Comparison of ENCODE assay signal across 18 cellular contexts in the genomic region with DNA sequence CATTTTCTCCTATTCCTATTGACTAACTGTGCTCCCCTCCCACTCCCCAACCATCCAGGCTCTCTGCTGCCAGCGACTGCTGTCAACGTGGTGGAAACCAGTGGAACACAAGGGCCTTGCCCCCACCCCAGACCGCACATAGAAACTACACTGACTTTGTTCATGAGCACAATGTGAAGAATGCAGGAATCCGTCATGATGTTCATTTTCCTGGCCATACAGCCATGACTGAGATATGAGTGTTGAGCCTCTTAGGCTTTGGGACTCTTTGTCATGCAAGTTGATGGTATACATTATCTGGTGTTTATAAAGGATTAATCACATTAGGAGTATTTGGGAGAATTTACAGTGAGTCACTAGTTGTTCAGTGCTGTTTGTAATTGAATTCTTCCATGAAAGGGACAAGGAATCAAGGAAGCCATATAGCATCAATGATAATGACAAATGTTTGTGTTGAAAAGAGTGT.
DNase-seq lines count a peak whose midpoint lies in the region; ATAC-seq, FAIRE-seq and TF ChIP-seq lines count a peak whose summit lies in the region.
"Had no signal": no experiment of that assay in that cellular context is flagged by ENCODE, and none has a peak within 500 bp of the region (broad histone marks: within the 10 kb centered on the region; RNA-seq: fewer than 3 reads in every experiment).

No MANE protein-coding gene starts in this region.

- no peak for TF ChIP-seq POLR2A in H54 (IDR thresholded peaks at IDR 0.05; ENCODE audit: low read depth, low read length)

- peak overlapping the region; percentile 15; the same call in 1 of the 2 replicates for H3K4me3 ChIP-seq in ACC112 (ENCODE audit: low read depth, low read length)
- no peak overlapping the region for H3K4me3 ChIP-seq in foreskin fibroblast (ENCODE audit: low read depth in 1 of 2, low read length in 2 of 2)
- H3K4me3 ChIP-seq: SK-N-MC, upper lobe of left lung had no signal

- H2AFZ ChIP-seq in ACC112 (ENCODE audit: low read length, unreplicated experiment) = peak overlapping the region; percentile 37

- ATAC-seq in HG03521 (IDR thresholded peaks at IDR 0.05; ENCODE audit: unreplicated experiment) (no peak), HG02870 (IDR thresholded peaks at IDR 0.05; ENCODE audit: unreplicated experiment) (no peak)
- ATAC-seq: left ventricle myocardium superior had no signal

- H3K79me2 ChIP-seq in ACC112 (ENCODE audit: control insufficient read depth, insufficient read depth, low read length, unreplicated experiment) = no peaks in the 10 kb centered on the region

- no peaks in the 10 kb centered on the region for H3K36me3 ChIP-seq in ACC112 (ENCODE audit: insufficient read depth, low read length)

- H3K27ac ChIP-seq in ACC112 (ENCODE audit: low read depth, low read length) (peak overlapping the region; percentile 95), VCaP (peak overlapping the region; percentile 95)
- H3K27ac ChIP-seq: SK-N-MC, upper lobe of left lung had no signal

- no peaks in the 10 kb centered on the region for H3K27me3 ChIP-seq in ACC112 (ENCODE audit: insufficient read depth, low read length)
- H3K27me3 ChIP-seq: upper lobe of left lung had no signal

- H3K4me1 ChIP-seq in ACC112 (ENCODE audit: control insufficient read depth, insufficient read depth, low read length, unreplicated experiment) = peaks cover 55% of the 10 kb centered on the region

- DNase-seq in H54 (ENCODE audit: insufficient read length, low spot score) (no peak), foreskin fibroblast (peak; percentile 95 to 96), GM10266 (ENCODE audit: extremely low spot score) (no peak), NCI-H2107 treated with DMSO at 0.1 percent for 48 hours (lab: John Stamatoyannopoulos, UW; ENCODE audit: unreplicated experiment) (no peak)
- DNase-seq: ACHN; activated CD4-positive, alpha-beta T cell treated with anti-CD3 and anti-CD28 coated beads for 1 hour; activated T-cell treated with anti-CD3 and anti-CD28 coated beads, Interleukin-2, amount 50 U/mL, for 48 hours; caudate nucleus; left ventricle myocardium superior; NCI-H1436; NCI-H774; stimulated activated CD8-positive, alpha-beta memory T cell treated with anti-CD3 and anti-CD28 coated beads, Interleukin-4, amount 100 ng/mL, for 48 hours; upper lobe of left lung had no signal

- TF ChIP-seq CTCF in VCaP (conservative IDR thresholded peaks at IDR 0.05) (no peak), foreskin fibroblast (IDR thresholded peaks at IDR 0.05; ENCODE audit: low read depth, low read length) (no peak), GM10266 (IDR thresholded peaks at IDR 0.05; ENCODE audit: control insufficient read depth, insufficient read depth, low read depth, missing control alignments) (no peak)

- FAIRE-seq in H54 (lab: Jason Lieb, UNC) = peak; percentile 70

Comparison
In these comparisons a context has a peak if more than half of its experiments do, and no peak if none do; other contexts are left out.
1. DNase-seq: peak in foreskin fibroblast (2 of 2); none in H54 (single experiment), GM10266 (single experiment) and NCI-H2107 treated with DMSO at 0.1 percent for 48 hours (single experiment).